ENCODE assay signal across 24 cellular contexts in the genomic region with DNA sequence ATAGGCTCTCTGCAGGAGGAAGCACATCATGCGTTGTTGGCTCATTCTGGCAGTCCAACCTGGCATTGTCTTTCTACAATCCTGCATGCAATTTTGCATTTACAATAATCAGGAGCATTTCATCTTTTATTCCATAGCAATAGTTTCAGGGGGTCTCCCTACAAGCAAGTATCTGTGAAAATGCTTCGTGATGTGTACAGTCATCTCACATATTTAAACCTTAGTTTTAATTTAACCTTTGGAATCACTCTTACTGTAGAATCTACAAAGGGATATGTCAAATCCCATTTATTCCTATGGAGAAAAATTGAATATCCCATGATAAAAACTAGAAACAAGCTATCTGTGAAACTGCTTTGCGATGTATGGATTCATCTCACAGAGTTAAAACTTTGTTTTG.
"Had no signal": no experiment of that assay in that cellular context is flagged by ENCODE, and none has a peak within 500 bp of the region (broad histone marks: within the 10 kb centered on the region; RNA-seq: fewer than 3 reads in every experiment).

No MANE protein-coding gene starts in this region.

- H3K27ac Mint-ChIP-seq: naive thymus-derived CD8-positive, alpha-beta T cell; nephron progenitor cell; stimulated activated effector memory CD8-positive, alpha-beta T cell treated with anti-CD3 and anti-CD28 coated beads, Interleukin-12 subunit alpha, Interleukin-12 subunit beta, amount 100 ng/mL, for 72 hours; stimulated activated naive CD8-positive, alpha-beta T cell treated with anti-CD3 and anti-CD28 coated beads, Interleukin-15, Interleukin-2, amounts not matched to agents 100 ng/mL and 50 ng/mL, for 24 hours had no signal

- H3K4me3 Mint-ChIP-seq: naive thymus-derived CD8-positive, alpha-beta T cell; nephron progenitor cell; stimulated activated effector memory CD8-positive, alpha-beta T cell treated with anti-CD3 and anti-CD28 coated beads, Interleukin-12 subunit alpha, Interleukin-12 subunit beta, amount 100 ng/mL, for 72 hours; stimulated activated naive CD8-positive, alpha-beta T cell treated with anti-CD3 and anti-CD28 coated beads, Interleukin-15, Interleukin-2, amounts not matched to agents 100 ng/mL and 50 ng/mL, for 24 hours had no signal

- H3K27me3 ChIP-seq: dorsolateral prefrontal cortex, gastrocnemius medialis, left lung, ovary, sigmoid colon, tibial nerve, upper lobe of left lung had no signal

- DNase-seq: dorsolateral prefrontal cortex; effector CD4-positive, alpha-beta T cell; foreskin fibroblast; gastrocnemius medialis; head of caudate nucleus; left cardiac atrium; left lung; midbrain; naive thymus-derived CD8-positive, alpha-beta T cell; nephron progenitor cell; nucleus accumbens; ovary; posterior cingulate gyrus; psoas muscle; right cardiac atrium; sigmoid colon; stimulated activated CD4-positive, alpha-beta T cell treated with anti-CD3 and anti-CD28 coated beads, Interleukin-2, amount 100 ng/mL, for 24 hours; stimulated activated CD4-positive, alpha-beta T cell treated with anti-CD3 and anti-CD28 coated beads, Interleukin-4, amount 100 ng/mL, for 24 hours; upper lobe of left lung had no signal

- H3K4me1 ChIP-seq: gastrocnemius medialis, left lung, psoas muscle, sigmoid colon, tibial nerve, upper lobe of left lung had no signal

- H3K27ac ChIP-seq: dorsolateral prefrontal cortex, gastrocnemius medialis, left lung, ovary, psoas muscle, sigmoid colon, thoracic aorta, tibial nerve, upper lobe of left lung had no signal

- H3K4me3 ChIP-seq: dorsolateral prefrontal cortex, gastrocnemius medialis, left lung, ovary, psoas muscle, sigmoid colon, thoracic aorta, tibial nerve, upper lobe of left lung had no signal

- H3K36me3 Mint-ChIP-seq: stimulated activated effector memory CD8-positive, alpha-beta T cell treated with anti-CD3 and anti-CD28 coated beads, Interleukin-12 subunit alpha, Interleukin-12 subunit beta, amount 100 ng/mL, for 72 hours had no signal

- H3K27me3 Mint-ChIP-seq: stimulated activated naive CD8-positive, alpha-beta T cell treated with anti-CD3 and anti-CD28 coated beads, Interleukin-15, Interleukin-2, amounts not matched to agents 100 ng/mL and 50 ng/mL, for 24 hours had no signal

- H3K4me1 Mint-ChIP-seq: nephron progenitor cell; stimulated activated effector memory CD8-positive, alpha-beta T cell treated with anti-CD3 and anti-CD28 coated beads, Interleukin-12 subunit alpha, Interleukin-12 subunit beta, amount 100 ng/mL, for 72 hours had no signal

- ATAC-seq: esophagus mucosa; gastrocnemius medialis; left cardiac atrium; left lung; naive thymus-derived CD8-positive, alpha-beta T cell; psoas muscle; right cardiac atrium; stimulated activated effector memory CD8-positive, alpha-beta T cell treated with anti-CD3 and anti-CD28 coated beads, Interleukin-12 subunit alpha, Interleukin-12 subunit beta, amount 100 ng/mL, for 72 hours had no signal
